In the genomic region with DNA sequence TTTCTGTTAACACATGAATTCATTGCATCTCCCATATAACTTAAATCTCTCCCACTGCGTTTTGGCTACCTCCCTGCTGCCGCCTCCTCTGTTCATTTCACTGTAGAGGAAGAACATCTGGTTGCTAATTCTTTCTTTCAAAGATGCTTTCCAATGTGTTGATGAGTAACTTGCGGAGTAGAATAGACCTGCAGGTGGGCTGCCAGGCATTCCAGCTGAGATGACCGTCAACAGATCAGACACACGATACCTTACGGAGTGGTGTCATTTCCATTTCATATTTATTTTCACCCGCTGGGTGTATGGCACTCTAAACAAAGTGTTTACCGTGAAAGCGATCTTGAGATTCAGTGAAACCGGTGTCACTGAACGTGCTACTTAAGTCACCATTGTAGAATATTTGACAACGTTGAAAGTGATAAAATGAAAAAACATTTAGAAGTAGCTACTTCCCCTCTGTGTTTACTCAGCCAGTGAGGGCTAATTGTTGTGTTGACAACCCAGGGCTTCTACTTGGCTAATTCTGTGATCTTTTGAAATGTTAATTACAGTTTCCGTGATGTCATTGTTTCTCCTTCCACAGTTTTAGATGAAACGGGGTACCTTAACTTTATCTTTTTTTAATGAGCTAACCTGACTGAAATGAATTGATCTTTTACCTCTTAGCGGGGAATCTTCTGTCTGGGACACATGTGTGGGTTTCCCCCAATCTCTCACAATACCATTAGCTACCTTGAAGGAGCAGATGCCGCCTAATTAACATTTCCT, we compare ENCODE assay signal across 8 cellular contexts.
A peak's percentile ranks its signal among the peaks of the same experiment; 100 is the strongest.
DNase-seq lines count a peak whose midpoint lies in the region; ATAC-seq and TF ChIP-seq lines count a peak whose summit lies in the region.

No MANE protein-coding gene starts in this region.

- 0 out of 2 replicates have a peak overlapping the region, but pooled peaks have one; percentile 2 for H3K4me3 ChIP-seq in iPS-18c (ENCODE audit: insufficient read depth, low read depth, low read length)

- intact Hi-C loops in CD4-positive, alpha-beta T cell (cut with DNase I, micrococcal nuclease) = no loop called here

- H3K9me3 ChIP-seq in CD4-positive, alpha-beta T cell (ENCODE audit: control insufficient read depth, low read length) = no peaks in the 10 kb centered on the region
- peaks cover 3% of the 10 kb centered on the region for H3K9me3 ChIP-seq in iPS-18c (ENCODE audit: control insufficient read depth, insufficient read depth, low read length)

- no peak for ATAC-seq in CD4-positive, alpha-beta T cell (ENCODE audit: poor library complexity)
- ATAC-seq in GM19455 (IDR thresholded peaks at IDR 0.05; ENCODE audit: unreplicated experiment) (peak; percentile 47), GM18861 (IDR thresholded peaks at IDR 0.05; ENCODE audit: unreplicated experiment) (no peak), GM21381 (IDR thresholded peaks at IDR 0.05; ENCODE audit: unreplicated experiment) (no peak), HG03521 (IDR thresholded peaks at IDR 0.05; ENCODE audit: unreplicated experiment) (no peak)

- H3K4me1 Mint-ChIP-seq in CD4-positive, alpha-beta T cell (ENCODE audit: low read depth) = no peaks in the 10 kb centered on the region

- TF ChIP-seq CTCF in CD4-positive, alpha-beta T cell (IDR thresholded peaks at IDR 0.05) = no peak

- no peaks in the 10 kb centered on the region for H3K27me3 ChIP-seq in CD4-positive, alpha-beta T cell (ENCODE audit: control insufficient read depth, insufficient read depth, low read length)

- H3K9me3 Mint-ChIP-seq in CD4-positive, alpha-beta T cell = no peaks in the 10 kb centered on the region

- peaks cover 18% of the 10 kb centered on the region for H3K27me3 Mint-ChIP-seq in CD4-positive, alpha-beta T cell

- H3K27ac Mint-ChIP-seq in CD4-positive, alpha-beta T cell = no peak overlapping the region

- CTCF ChIA-PET in CD4-positive, alpha-beta T cell (lab: Charles Lee) = no interaction called here

- DNase-seq in CD4-positive, alpha-beta T cell = no peak
- DNase-seq in NCI-H748 treated with DMSO at 0.1 percent for 48 hours (lab: John Stamatoyannopoulos, UW) (peak; percentile 76), AG08395 (ENCODE audit: low spot score) (no peak)

- peak overlapping the region; percentile 68 for H3K4me3 Mint-ChIP-seq in CD4-positive, alpha-beta T cell

- no peaks in the 10 kb centered on the region for H3K36me3 Mint-ChIP-seq in CD4-positive, alpha-beta T cell (ENCODE audit: low read depth)

- POLR2A ChIA-PET in CD4-positive, alpha-beta T cell (lab: Charles Lee) = no interaction called here

- H3K27ac ChIP-seq in CD4-positive, alpha-beta T cell (ENCODE audit: low read depth, low read length) = no peak overlapping the region
